1 cellular context compared by ENCODE assay signal in genomic region chr6:13795041-13795748, GRCh38.
TF ChIP-seq lines count a peak whose summit lies in the region.

No MANE protein-coding gene starts in this region.

TF ChIP-seq in HepG2, 621 proteins besides CTCF, POLR2A, EP300 and RAD21 (continued from another document):
- TF ChIP-seq SMC3 (IDR thresholded peaks at IDR 0.05; ENCODE audit: low read length) (peak; percentile 96), KLF13 (CRISPR knock-in tag; IDR thresholded peaks at IDR 0.05) (no peak), THAP9 (CRISPR knock-in tag; IDR thresholded peaks at IDR 0.05; ENCODE audit: borderline replicate concordance) (no peak), ZKSCAN1 (IDR thresholded peaks at IDR 0.05; ENCODE audit: low read length) (peak; percentile 72; the same call in 1 of the 2 replicates), MAFF (IDR thresholded peaks at IDR 0.05; ENCODE audit: low read depth, low read length) (no peak), KDM4B (CRISPR knock-in tag; IDR thresholded peaks at IDR 0.05) (no peak), PCBP2 (optimal IDR thresholded peaks at IDR 0.05; ENCODE audit: low read depth, low read length, poor library complexity, severe bottlenecking) (peak; percentile 38), THRA (CRISPR knock-in tag; IDR thresholded peaks at IDR 0.05; ENCODE audit: borderline replicate concordance) (0 out of 2 replicates have a peak, but pooled peaks have one; percentile 37), ZNF629 (CRISPR knock-in tag; conservative IDR thresholded peaks at IDR 0.05) (peak; percentile 70), GATAD2A (CRISPR knock-in tag; IDR thresholded peaks at IDR 0.05) (0 out of 2 replicates have a peak, but pooled peaks have one; percentile 25), CBX1 (IDR thresholded peaks at IDR 0.05; ENCODE audit: low read depth) (no peak), CCDC6 (CRISPR knock-in tag; IDR thresholded peaks at IDR 0.05) (0 out of 2 replicates have a peak, but pooled peaks have one; percentile 39), CBX2 (IDR thresholded peaks at IDR 0.05; ENCODE audit: low read depth, low read length) (no peak), CBX2 (CRISPR knock-in tag; IDR thresholded peaks at IDR 0.05; ENCODE audit: low read depth) (no peak), STAG1 (CRISPR knock-in tag; IDR thresholded peaks at IDR 0.05) (peak; percentile 86), PITX1 (CRISPR knock-in tag; IDR thresholded peaks at IDR 0.05) (no peak), TRIM22 (IDR thresholded peaks at IDR 0.05) (no peak), RBAK (CRISPR knock-in tag; IDR thresholded peaks at IDR 0.05) (no peak), FOXA3 (CRISPR knock-in tag; IDR thresholded peaks at IDR 0.05) (no peak), CENPX (CRISPR knock-in tag; IDR thresholded peaks at IDR 0.05) (no peak), AKAP8 (CRISPR knock-in tag; IDR thresholded peaks at IDR 0.05) (no peak), IRF9 (CRISPR knock-in tag; IDR thresholded peaks at IDR 0.05; ENCODE audit: borderline replicate concordance) (no peak), ZNF549 (CRISPR knock-in tag; IDR thresholded peaks at IDR 0.05) (no peak), XRCC5 (optimal IDR thresholded peaks at IDR 0.05; ENCODE audit: low read length) (peak; percentile 45), ZNF280B (CRISPR knock-in tag; IDR thresholded peaks at IDR 0.05; ENCODE audit: borderline replicate concordance) (no peak), MIXL1 (CRISPR knock-in tag; IDR thresholded peaks at IDR 0.05) (peak; percentile 66), ZNF331 (CRISPR knock-in tag; IDR thresholded peaks at IDR 0.05) (0 out of 2 replicates have a peak, but pooled peaks have one; percentile 48), ZSCAN30 (CRISPR knock-in tag; IDR thresholded peaks at IDR 0.05) (no peak), GATA4 (IDR thresholded peaks at IDR 0.05; ENCODE audit: borderline replicate concordance, low read depth) (no peak), ZMYM4 (CRISPR knock-in tag; IDR thresholded peaks at IDR 0.05) (0 out of 2 replicates have a peak, but pooled peaks have one; percentile 23), KAT8 (CRISPR knock-in tag; IDR thresholded peaks at IDR 0.05) (peak; percentile 45; the same call in 1 of the 2 replicates), ARID5B (CRISPR knock-in tag; IDR thresholded peaks at IDR 0.05) (0 out of 2 replicates have a peak, but pooled peaks have one; percentile 21), PHB2 (IDR thresholded peaks at IDR 0.05; ENCODE audit: partially characterized antibody) (no peak), MED8 (CRISPR knock-in tag; IDR thresholded peaks at IDR 0.05; ENCODE audit: insufficient replicate concordance) (no peak), LCORL (IDR thresholded peaks at IDR 0.05) (no peak), LCORL (CRISPR knock-in tag; IDR thresholded peaks at IDR 0.05) (0 out of 2 replicates have a peak, but pooled peaks have one; percentile 40), HMGXB4 (CRISPR knock-in tag; IDR thresholded peaks at IDR 0.05; ENCODE audit: borderline replicate concordance in 1 of 2, low read depth in 1 of 2) (peak in 1 of 2 experiments; percentile 52; a peak in 1 of 4 replicates), MIER3 (CRISPR knock-in tag; IDR thresholded peaks at IDR 0.05; ENCODE audit: borderline replicate concordance) (no peak), ARID3A (IDR thresholded peaks at IDR 0.05; ENCODE audit: low read depth, low read length) (peak; percentile 44; the same call in 1 of the 2 replicates), BCL6 (CRISPR knock-in tag; IDR thresholded peaks at IDR 0.05) (no peak), IKZF5 (CRISPR knock-in tag; IDR thresholded peaks at IDR 0.05) (peak; percentile 27; the same call in 1 of the 2 replicates), FOSL2 (CRISPR knock-in tag; IDR thresholded peaks at IDR 0.05) (peak; percentile 55), ZNF3 (CRISPR knock-in tag; IDR thresholded peaks at IDR 0.05) (0 out of 2 replicates have a peak, but pooled peaks have one; percentile 33)
TF ChIP-seq in HepG2: peak in this region for 20.
